ENCODE assay signal across 1 cellular context in the genomic region with DNA sequence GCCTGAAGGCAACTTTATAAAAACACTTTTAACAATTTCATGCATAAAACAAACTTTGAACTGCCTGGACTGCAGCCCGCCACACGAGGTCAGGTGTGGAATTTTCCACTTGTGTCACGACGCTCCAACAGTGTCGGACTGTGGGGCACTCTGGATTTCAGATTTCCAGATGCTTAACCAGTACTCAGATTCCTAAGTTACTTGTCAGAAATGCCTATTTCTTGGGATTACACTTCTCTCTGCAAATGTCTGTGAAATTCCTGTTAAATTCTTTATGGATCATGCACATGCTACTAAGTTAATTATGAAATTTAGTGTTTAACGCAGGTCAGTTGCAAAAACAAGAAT.
TF ChIP-seq lines count a peak whose summit lies in the region.

No MANE protein-coding gene starts in this region.

TF ChIP-seq in GM23338, 12 proteins besides CTCF, POLR2A, EP300 and RAD21 (continued from another document):
- TF ChIP-seq, protein P1, sequence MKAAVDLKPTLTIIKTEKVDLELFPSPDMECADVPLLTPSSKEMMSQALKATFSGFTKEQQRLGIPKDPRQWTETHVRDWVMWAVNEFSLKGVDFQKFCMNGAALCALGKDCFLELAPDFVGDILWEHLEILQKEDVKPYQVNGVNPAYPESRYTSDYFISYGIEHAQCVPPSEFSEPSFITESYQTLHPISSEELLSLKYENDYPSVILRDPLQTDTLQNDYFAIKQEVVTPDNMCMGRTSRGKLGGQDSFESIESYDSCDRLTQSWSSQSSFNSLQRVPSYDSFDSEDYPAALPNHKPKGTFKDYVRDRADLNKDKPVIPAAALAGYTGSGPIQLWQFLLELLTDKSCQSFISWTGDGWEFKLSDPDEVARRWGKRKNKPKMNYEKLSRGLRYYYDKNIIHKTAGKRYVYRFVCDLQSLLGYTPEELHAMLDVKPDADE (IDR thresholded peaks at IDR 0.05): no peak
- TF ChIP-seq, protein P2, sequence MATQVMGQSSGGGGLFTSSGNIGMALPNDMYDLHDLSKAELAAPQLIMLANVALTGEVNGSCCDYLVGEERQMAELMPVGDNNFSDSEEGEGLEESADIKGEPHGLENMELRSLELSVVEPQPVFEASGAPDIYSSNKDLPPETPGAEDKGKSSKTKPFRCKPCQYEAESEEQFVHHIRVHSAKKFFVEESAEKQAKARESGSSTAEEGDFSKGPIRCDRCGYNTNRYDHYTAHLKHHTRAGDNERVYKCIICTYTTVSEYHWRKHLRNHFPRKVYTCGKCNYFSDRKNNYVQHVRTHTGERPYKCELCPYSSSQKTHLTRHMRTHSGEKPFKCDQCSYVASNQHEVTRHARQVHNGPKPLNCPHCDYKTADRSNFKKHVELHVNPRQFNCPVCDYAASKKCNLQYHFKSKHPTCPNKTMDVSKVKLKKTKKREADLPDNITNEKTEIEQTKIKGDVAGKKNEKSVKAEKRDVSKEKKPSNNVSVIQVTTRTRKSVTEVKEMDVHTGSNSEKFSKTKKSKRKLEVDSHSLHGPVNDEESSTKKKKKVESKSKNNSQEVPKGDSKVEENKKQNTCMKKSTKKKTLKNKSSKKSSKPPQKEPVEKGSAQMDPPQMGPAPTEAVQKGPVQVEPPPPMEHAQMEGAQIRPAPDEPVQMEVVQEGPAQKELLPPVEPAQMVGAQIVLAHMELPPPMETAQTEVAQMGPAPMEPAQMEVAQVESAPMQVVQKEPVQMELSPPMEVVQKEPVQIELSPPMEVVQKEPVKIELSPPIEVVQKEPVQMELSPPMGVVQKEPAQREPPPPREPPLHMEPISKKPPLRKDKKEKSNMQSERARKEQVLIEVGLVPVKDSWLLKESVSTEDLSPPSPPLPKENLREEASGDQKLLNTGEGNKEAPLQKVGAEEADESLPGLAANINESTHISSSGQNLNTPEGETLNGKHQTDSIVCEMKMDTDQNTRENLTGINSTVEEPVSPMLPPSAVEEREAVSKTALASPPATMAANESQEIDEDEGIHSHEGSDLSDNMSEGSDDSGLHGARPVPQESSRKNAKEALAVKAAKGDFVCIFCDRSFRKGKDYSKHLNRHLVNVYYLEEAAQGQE (IDR thresholded peaks at IDR 0.05; ENCODE audit: unreplicated experiment): no peak
- TF ChIP-seq, protein P3, sequence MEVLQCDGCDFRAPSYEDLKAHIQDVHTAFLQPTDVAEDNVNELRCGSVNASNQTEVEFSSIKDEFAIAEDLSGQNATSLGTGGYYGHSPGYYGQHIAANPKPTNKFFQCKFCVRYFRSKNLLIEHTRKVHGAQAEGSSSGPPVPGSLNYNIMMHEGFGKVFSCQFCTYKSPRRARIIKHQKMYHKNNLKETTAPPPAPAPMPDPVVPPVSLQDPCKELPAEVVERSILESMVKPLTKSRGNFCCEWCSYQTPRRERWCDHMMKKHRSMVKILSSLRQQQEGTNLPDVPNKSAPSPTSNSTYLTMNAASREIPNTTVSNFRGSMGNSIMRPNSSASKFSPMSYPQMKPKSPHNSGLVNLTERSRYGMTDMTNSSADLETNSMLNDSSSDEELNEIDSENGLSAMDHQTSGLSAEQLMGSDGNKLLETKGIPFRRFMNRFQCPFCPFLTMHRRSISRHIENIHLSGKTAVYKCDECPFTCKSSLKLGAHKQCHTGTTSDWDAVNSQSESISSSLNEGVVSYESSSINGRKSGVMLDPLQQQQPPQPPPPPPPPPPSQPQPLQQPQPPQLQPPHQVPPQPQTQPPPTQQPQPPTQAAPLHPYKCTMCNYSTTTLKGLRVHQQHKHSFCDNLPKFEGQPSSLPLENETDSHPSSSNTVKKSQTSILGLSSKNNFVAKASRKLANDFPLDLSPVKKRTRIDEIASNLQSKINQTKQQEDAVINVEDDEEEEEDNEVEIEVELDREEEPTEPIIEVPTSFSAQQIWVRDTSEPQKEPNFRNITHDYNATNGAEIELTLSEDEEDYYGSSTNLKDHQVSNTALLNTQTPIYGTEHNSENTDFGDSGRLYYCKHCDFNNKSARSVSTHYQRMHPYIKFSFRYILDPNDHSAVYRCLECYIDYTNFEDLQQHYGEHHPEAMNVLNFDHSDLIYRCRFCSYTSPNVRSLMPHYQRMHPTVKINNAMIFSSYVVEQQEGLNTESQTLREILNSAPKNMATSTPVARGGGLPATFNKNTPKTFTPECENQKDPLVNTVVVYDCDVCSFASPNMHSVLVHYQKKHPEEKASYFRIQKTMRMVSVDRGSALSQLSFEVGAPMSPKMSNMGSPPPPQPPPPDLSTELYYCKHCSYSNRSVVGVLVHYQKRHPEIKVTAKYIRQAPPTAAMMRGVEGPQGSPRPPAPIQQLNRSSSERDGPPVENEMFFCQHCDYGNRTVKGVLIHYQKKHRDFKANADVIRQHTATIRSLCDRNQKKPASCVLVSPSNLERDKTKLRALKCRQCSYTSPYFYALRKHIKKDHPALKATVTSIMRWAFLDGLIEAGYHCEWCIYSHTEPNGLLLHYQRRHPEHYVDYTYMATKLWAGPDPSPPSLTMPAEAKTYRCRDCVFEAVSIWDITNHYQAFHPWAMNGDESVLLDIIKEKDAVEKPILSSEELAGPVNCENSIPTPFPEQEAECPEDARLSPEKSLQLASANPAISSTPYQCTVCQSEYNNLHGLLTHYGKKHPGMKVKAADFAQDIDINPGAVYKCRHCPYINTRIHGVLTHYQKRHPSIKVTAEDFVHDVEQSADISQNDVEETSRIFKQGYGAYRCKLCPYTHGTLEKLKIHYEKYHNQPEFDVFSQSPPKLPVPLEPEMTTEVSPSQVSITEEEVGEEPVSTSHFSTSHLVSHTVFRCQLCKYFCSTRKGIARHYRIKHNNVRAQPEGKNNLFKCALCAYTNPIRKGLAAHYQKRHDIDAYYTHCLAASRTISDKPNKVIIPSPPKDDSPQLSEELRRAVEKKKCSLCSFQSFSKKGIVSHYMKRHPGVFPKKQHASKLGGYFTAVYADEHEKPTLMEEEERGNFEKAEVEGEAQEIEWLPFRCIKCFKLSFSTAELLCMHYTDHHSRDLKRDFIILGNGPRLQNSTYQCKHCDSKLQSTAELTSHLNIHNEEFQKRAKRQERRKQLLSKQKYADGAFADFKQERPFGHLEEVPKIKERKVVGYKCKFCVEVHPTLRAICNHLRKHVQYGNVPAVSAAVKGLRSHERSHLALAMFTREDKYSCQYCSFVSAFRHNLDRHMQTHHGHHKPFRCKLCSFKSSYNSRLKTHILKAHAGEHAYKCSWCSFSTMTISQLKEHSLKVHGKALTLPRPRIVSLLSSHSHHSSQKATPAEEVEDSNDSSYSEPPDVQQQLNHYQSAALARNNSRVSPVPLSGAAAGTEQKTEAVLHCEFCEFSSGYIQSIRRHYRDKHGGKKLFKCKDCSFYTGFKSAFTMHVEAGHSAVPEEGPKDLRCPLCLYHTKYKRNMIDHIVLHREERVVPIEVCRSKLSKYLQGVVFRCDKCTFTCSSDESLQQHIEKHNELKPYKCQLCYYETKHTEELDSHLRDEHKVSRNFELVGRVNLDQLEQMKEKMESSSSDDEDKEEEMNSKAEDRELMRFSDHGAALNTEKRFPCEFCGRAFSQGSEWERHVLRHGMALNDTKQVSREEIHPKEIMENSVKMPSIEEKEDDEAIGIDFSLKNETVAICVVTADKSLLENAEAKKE (CRISPR knock-in tag; IDR thresholded peaks at IDR 0.05): no peak
- TF ChIP-seq JUNB (IDR thresholded peaks at IDR 0.05; ENCODE audit: unreplicated experiment) (no peak), POLR2AphosphoS5 (IDR thresholded peaks at IDR 0.05; ENCODE audit: low read depth) (no peak), ZNF114 (CRISPR knock-in tag; IDR thresholded peaks at IDR 0.05) (no peak)
TF ChIP-seq in GM23338: peak in this region for 0.
